ENCODE assay signal across 34 cellular contexts in the genomic region with DNA sequence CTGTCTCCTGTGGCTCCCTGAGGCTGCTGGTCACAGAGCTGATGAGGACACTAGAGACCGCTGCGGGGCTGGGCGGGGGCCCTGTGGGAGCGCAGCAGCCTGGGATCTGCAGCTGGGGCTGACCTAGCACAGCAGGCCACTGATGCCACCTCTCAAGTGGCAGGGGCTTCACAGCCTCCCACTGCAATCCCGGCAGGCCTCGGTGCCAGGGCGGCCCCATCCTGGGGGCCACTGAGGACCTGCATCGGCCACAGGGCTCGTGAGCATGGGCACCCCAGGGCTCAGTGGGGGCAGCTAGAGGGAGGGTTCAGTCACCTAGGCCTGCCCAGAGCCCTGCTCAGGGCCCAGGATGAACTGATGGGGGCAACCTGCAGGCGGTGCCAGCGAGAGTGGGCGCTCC. TPM values are rescaled to one million over a fixed set of nuclear protein-coding genes. Genes with fewer than 3 reads are reported as not detected.
"Had no signal": no experiment of that assay in that cellular context is flagged by ENCODE, and none has a peak within 500 bp of the region (broad histone marks: within the 10 kb centered on the region; RNA-seq: fewer than 3 reads in every experiment).

No MANE protein-coding gene starts in this region.

- DNase-seq: Karpas-422, Kasumi-1, MG63, MM.1S, MV-4-11, NCI-H1048, NCI-H1092, NCI-H1092 treated with DMSO at 0.1 percent for 48 hours, NCI-H1105, NCI-H1105 treated with DMSO at 0.1 percent for 48 hours, NCI-H1417, NCI-H1417 treated with DMSO at 0.1 percent for 48 hours, NCI-H1436, NCI-H1436 treated with DMSO at 0.1 percent for 48 hours, NCI-H146, NCI-H1694, NCI-H1694 treated with DMSO at 0.1 percent for 48 hours, NCI-H187, NCI-H187 treated with DMSO at 0.1 percent for 48 hours, NCI-H1930, NCI-H2029, NCI-H2029 treated with DMSO at 0.1 percent for 48 hours, NCI-H2081, NCI-H2081 treated with DMSO at 0.1 percent for 48 hours, NCI-H2107, NCI-H2171, NCI-H2171 treated with DMSO at 0.1 percent for 48 hours, NCI-H2227 treated with DMSO at 0.1 percent for 48 hours, NCI-H226, NCI-H446, NCI-H446 treated with DMSO at 0.1 percent for 48 hours, NCI-H510A, NCI-H510A treated with DMSO at 0.1 percent for 48 hours had no signal

- H3K4me3 ChIP-seq: MG63 had no signal

- H3K9me3 ChIP-seq: MG63 had no signal

- H3K36me3 ChIP-seq: MG63 had no signal

- H3K27me3 ChIP-seq: MG63 had no signal

RNA-seq across cellular contexts. Expression of gene CCDC188, which starts 14.6 kb away (rescaled TPM):
- total RNA-seq: NCI-H460 had no signal
